In the genomic region with DNA sequence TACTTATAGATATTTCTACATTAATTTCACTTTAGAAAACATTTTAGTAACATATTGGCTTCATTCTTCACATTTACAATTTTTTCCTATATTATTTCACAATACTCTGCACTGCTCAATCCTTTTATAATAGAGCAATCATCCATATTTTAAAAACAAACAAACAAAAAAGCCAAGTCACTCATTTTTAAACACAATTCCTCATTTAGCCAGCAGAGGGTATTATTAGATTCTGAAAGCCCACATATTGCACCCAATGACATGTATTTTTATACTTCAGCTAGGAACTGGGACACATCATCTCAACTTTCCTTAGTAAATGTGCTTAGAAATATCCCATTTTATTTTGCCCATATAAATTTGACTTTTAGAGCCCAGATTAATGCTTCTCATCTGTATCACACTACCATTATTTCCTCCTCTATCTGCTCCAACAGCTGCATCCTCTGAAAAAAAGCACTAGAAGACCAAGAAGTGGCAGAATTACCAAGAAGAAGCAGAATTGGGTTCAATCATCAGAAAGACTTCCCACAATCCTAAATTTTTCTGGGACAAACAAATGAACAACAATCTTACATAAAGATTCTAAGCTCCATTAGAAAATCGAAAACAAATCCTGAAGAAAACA, we compare ENCODE assay signal across 8 cellular contexts.
DNase-seq lines count a peak whose midpoint lies in the region; ATAC-seq and TF ChIP-seq lines count a peak whose summit lies in the region.

No MANE protein-coding gene starts in this region.

- no peak for DNase-seq in GM06990 (ENCODE audit: extremely low read depth, insufficient read length)
- DNase-seq in brain pericyte (ENCODE audit: low read depth, low spot score): peak; percentile 5
- DNase-seq in left kidney (ENCODE audit: low read depth, low spot score): peak; percentile 36
- DNase-seq in NCI-H2196 (lab: John Stamatoyannopoulos, UW; ENCODE audit: unreplicated experiment): no peak
- DNase-seq in NK-92 (lab: John Stamatoyannopoulos, UW; ENCODE audit: unreplicated experiment): no peak

- no peak overlapping the region for H3K4me3 ChIP-seq in GM06990 (replicated peaks; ENCODE audit: low read depth, low read length)

- peak; percentile 37 for TF ChIP-seq CTCF in GM06990 (IDR thresholded peaks at IDR 0.05; ENCODE audit: insufficient read depth, low read length, poor library complexity, severe bottlenecking)
- peak; percentile 55 for TF ChIP-seq CTCF in LNCAP (IDR thresholded peaks at IDR 0.05)

- H3K36me3 ChIP-seq in GM06990 (ENCODE audit: control insufficient read depth, insufficient read depth, low read length): no peaks in the 10 kb centered on the region

- ATAC-seq in HG02610 (IDR thresholded peaks at IDR 0.05; ENCODE audit: unreplicated experiment) (no peak), HG02763 (IDR thresholded peaks at IDR 0.05; ENCODE audit: unreplicated experiment) (no peak)

- no peaks in the 10 kb centered on the region for H3K27me3 ChIP-seq in GM06990 (replicated peaks; ENCODE audit: control insufficient read depth, insufficient read depth, low read length)

Comparison
In these comparisons a context has a peak if more than half of its experiments do, and no peak if none do; other contexts are left out.
1. DNase-seq: peak in brain pericyte (single experiment) and left kidney (single experiment); none in GM06990 (single experiment), NCI-H2196 (single experiment) and NK-92 (single experiment).